In the genomic region with DNA sequence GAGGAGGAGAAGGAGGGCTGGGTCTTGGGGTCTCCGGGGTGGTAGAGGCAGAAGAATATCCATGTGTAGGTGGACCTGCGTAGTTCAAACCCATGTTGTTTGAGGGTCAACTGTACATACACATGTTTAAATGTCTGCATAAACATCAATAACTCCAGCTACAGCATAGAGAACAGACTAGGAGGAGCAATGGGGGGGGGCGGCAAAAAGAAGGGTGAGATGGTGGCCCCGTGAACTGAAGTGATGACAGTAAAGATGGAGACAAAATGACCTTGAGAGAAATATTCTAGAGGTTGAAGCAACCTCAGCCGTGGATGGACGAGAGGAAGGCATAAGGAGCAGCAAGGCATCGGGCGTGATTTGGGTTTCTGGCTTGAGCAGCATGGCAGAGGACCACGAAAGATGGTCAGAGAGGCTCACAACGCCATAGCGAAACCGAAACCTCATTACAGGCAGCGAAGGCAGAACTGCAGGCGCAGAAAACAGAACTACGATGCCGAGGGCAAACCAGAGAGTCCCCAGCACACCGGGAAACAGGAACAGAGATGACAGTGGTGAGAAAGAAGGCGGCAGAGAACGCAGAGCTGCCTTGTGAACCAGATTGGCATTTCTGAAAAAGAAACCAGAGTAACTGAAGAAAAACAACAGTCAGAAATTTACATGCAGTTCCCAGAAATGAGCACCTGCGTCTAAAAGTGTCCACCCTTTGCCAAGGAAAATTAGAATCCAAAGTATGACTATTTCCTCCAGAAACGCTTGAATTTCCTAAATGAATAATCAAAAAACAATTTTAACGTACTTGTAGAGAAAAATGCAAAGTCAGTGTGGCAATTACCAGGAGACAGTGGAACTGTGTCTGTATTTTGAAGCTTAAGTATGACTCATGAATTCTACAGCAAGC, we compare ENCODE assay signal across 8 cellular contexts. TPM values are rescaled to one million over a fixed set of nuclear protein-coding genes. Genes with fewer than 3 reads are reported as not detected.
DNase-seq lines count a peak whose midpoint lies in the region; ATAC-seq and TF ChIP-seq lines count a peak whose summit lies in the region.

No MANE protein-coding gene starts in this region.

- in situ Hi-C loops in mammary epithelial cell (cut with MboI; ENCODE audit: low sequenced_read_pairs in 2 of 2): loop anchor here (5.0 to 10.0 kb wide), 2 partner anchors 267 to 269 kb away; no protein-coding TSS in a partner anchor

- H3K27ac ChIP-seq in mammary epithelial cell (ENCODE audit: insufficient read depth, low read depth, low read length): peak overlapping the region; percentile 45

- H3K4me3 Mint-ChIP-seq in stimulated activated naive B cell treated with anti-CD40 and anti-IgM and Interleukin-4, amounts not matched to agents 10 μg/mL and 1 μg/mL and 100 μg/mL, for 72 hours: peak overlapping the region; percentile 69 to 74

- BruUV-seq in mammary epithelial cell (replicated peaks; lab: Mats Ljungman, UMichigan): no TSS peak

- peaks cover 0 to 1% of the 10 kb centered on the region in 2 donors for H3K9me3 Mint-ChIP-seq in stimulated activated naive B cell treated with anti-CD40 and anti-IgM and Interleukin-4, amounts not matched to agents 10 μg/mL and 1 μg/mL and 100 μg/mL, for 72 hours

- H3K4me1 ChIP-seq in mammary epithelial cell (ENCODE audit: insufficient read depth, low read length): peaks cover 29% of the 10 kb centered on the region

- H3K36me3 ChIP-seq in mammary epithelial cell (ENCODE audit: insufficient read depth, low read length): no peaks in the 10 kb centered on the region

- dilution Hi-C loops in mammary epithelial cell (cut with HindIII; ENCODE audit: low sequenced_read_pairs): no loop called here

- DNase-seq in EH (ENCODE audit: low read depth) (peak; percentile 92), LNCaP clone FGC (ENCODE audit: low read depth) (peak; percentile 35), UCSD-AML1 (lab: John Stamatoyannopoulos, UW; ENCODE audit: unreplicated experiment) (peak; percentile 70), mammary epithelial cell (peak; percentile 86), lung microvascular endothelial cell (ENCODE audit: low read depth in 2 of 2) (peak; percentile 71 to 84), cerebellum (ENCODE audit: low spot score) (no peak)
- DNase-seq in stimulated activated naive B cell treated with anti-CD40 and anti-IgM and Interleukin-4, amounts not matched to agents 10 μg/mL and 1 μg/mL and 100 μg/mL, for 72 hours: peak; percentile 91

- H3K4me1 Mint-ChIP-seq in stimulated activated naive B cell treated with anti-CD40 and anti-IgM and Interleukin-4, amounts not matched to agents 10 μg/mL and 1 μg/mL and 100 μg/mL, for 72 hours: peaks cover 49 to 70% of the 10 kb centered on the region in 2 donors

- no peaks in the 10 kb centered on the region for H3K79me2 ChIP-seq in mammary epithelial cell (ENCODE audit: insufficient read depth, low read length)

- peak overlapping the region; percentile 36 for H3K9ac ChIP-seq in mammary epithelial cell (ENCODE audit: insufficient read depth, low read length)

- no peaks in the 10 kb centered on the region for H4K20me1 ChIP-seq in mammary epithelial cell (ENCODE audit: insufficient read depth, low read length)

- 84% methylated on average over 21 of the region's 22 CpGs for WGBS in mammary epithelial cell (ENCODE audit: low coverage, missing lambda C conversion rate)

- H3K9me3 ChIP-seq in mammary epithelial cell (replicated peaks; ENCODE audit: insufficient read depth, low read length): no peaks in the 10 kb centered on the region

- CTCF ChIA-PET in mammary epithelial cell (lab: Charles Lee; ENCODE audit: low non-redundant PET): no interaction called here

- H3K27me3 ChIP-seq in mammary epithelial cell (ENCODE audit: insufficient read depth, low read length): no peaks in the 10 kb centered on the region

- H3K4me3 ChIP-seq in LNCaP clone FGC (ENCODE audit: low read depth, low read length): peak overlapping the region; percentile 53
- peak overlapping the region in 1 of 3 experiments; percentile 0 for H3K4me3 ChIP-seq in mammary epithelial cell (replicated peaks in 1 of 3; ENCODE audit: insufficient read depth in 1 of 3, low read depth in 2 of 3, low read length in 3 of 3)

- peak overlapping the region; percentile 63 for H2AFZ ChIP-seq in mammary epithelial cell (ENCODE audit: low read depth, low read length)

- TF ChIP-seq CTCF in LNCaP clone FGC (IDR thresholded peaks at IDR 0.05; ENCODE audit: control insufficient read depth, extremely low read depth, insufficient read depth) (no peak), mammary epithelial cell (conservative IDR thresholded peaks at IDR 0.05 in 1 of 2, IDR thresholded peaks at IDR 0.05 in 1 of 2; ENCODE audit: extremely low read depth in 1 of 2, insufficient read depth in 1 of 2, low read depth in 1 of 2, low read length in 2 of 2) (no peak)

- H3K4me2 ChIP-seq in mammary epithelial cell (ENCODE audit: insufficient read depth, low read depth, low read length): peak overlapping the region; percentile 72

- H3K36me3 Mint-ChIP-seq in stimulated activated naive B cell treated with anti-CD40 and anti-IgM and Interleukin-4, amounts not matched to agents 10 μg/mL and 1 μg/mL and 100 μg/mL, for 72 hours: peaks cover 2 to 12% of the 10 kb centered on the region in 2 donors

- ATAC-seq in GM21786 (IDR thresholded peaks at IDR 0.05; ENCODE audit: unreplicated experiment): peak; percentile 74
- peak; percentile 94 to 95 for ATAC-seq in stimulated activated naive B cell treated with anti-CD40 and anti-IgM and Interleukin-4, amounts not matched to agents 10 μg/mL and 1 μg/mL and 100 μg/mL, for 72 hours (replicated peaks)

- peak overlapping the region; percentile 95 for H3K27ac Mint-ChIP-seq in stimulated activated naive B cell treated with anti-CD40 and anti-IgM and Interleukin-4, amounts not matched to agents 10 μg/mL and 1 μg/mL and 100 μg/mL, for 72 hours

- intact Hi-C loops in mammary epithelial cell (cut with micrococcal nuclease): loop anchor here (1.0 to 5.0 kb wide), 3 partner anchors 116 to 464 kb away; partner anchors contain the start of gene CENPU

- H3K27me3 Mint-ChIP-seq in stimulated activated naive B cell treated with anti-CD40 and anti-IgM and Interleukin-4, amounts not matched to agents 10 μg/mL and 1 μg/mL and 100 μg/mL, for 72 hours: no peaks in the 10 kb centered on the region

RNA-seq across cellular contexts. Expression of gene ENPP6, which starts 50.2 kb away (rescaled TPM):
- total RNA-seq in mammary epithelial cell (under 1 TPM in 1 of 2 donors, not detected in 1; 0.33 TPM), lung microvascular endothelial cell (not detected in 2 replicates), cerebellum (1.2 TPM)
- 0.01 TPM for polyA plus RNA-seq in mammary epithelial cell
- polyA minus RNA-seq in mammary epithelial cell: not detected
